ENCODE assay signal across 8 cellular contexts in genomic region chr10:30591249-30591670, GRCh38. TPM values are rescaled to one million over a fixed set of nuclear protein-coding genes. Genes with fewer than 3 reads are reported as not detected.
DNase-seq lines count a peak whose midpoint lies in the region; FAIRE-seq and TF ChIP-seq lines count a peak whose summit lies in the region.
"Had no signal": no experiment of that assay in that cellular context is flagged by ENCODE, and none has a peak within 500 bp of the region (broad histone marks: within the 10 kb centered on the region; RNA-seq: fewer than 3 reads in every experiment).

No MANE protein-coding gene starts in this region.

- H3K27me3 Mint-ChIP-seq in astrocyte (ENCODE audit: low read depth, unreplicated experiment), result peaks cover 29% of the 10 kb centered on the region

- H3K9ac ChIP-seq in SK-N-SH (no peak overlapping the region), astrocyte (ENCODE audit: low read length) (no peak overlapping the region)

- H3K79me2 ChIP-seq in SK-N-SH (ENCODE audit: insufficient read depth) (no peaks in the 10 kb centered on the region), astrocyte (ENCODE audit: insufficient read depth, low read length) (no peaks in the 10 kb centered on the region)

- no peak overlapping the region for H3K27ac ChIP-seq in SK-N-SH (ENCODE audit: low read depth in 2 of 2, low read length in 1 of 2)
- no peak overlapping the region for H3K27ac ChIP-seq in astrocyte (ENCODE audit: low read depth, low read length)

- H3K4me1 ChIP-seq in SK-N-SH (ENCODE audit: control insufficient read depth in 1 of 2, insufficient read depth in 2 of 2, low read depth in 1 of 2, low read length in 1 of 2), result no peaks in the 10 kb centered on the region; a peak in 1 of 4 replicates
- no peaks in the 10 kb centered on the region for H3K4me1 ChIP-seq in astrocyte (ENCODE audit: insufficient read depth, low read length)

- H3K27me3 ChIP-seq in SK-N-SH (ENCODE audit: insufficient read depth) (no peaks in the 10 kb centered on the region; the same call in 1 of the 2 replicates), astrocyte (ENCODE audit: insufficient read depth, low read length) (peaks cover 18% of the 10 kb centered on the region)

- POLR2A ChIA-PET in SK-N-SH (lab: Yijun Ruan, JAX), result interaction anchor here (0.6 kb wide), 2 partner anchors 50 to 199 kb away, joined by 3 read pairs; no protein-coding TSS in a partner anchor

- no peak overlapping the region for H3K27ac Mint-ChIP-seq in astrocyte (ENCODE audit: unreplicated experiment)
- H3K27ac Mint-ChIP-seq: stimulated activated naive CD8-positive, alpha-beta T cell treated with anti-CD3 and anti-CD28 coated beads, Interleukin-15, Interleukin-2, amounts not matched to agents 100 ng/mL and 50 ng/mL, for 24 hours had no signal

- peaks cover 3% of the 10 kb centered on the region for H3K9me3 Mint-ChIP-seq in astrocyte (ENCODE audit: unreplicated experiment)
- H3K9me3 Mint-ChIP-seq: stimulated activated naive CD8-positive, alpha-beta T cell treated with anti-CD3 and anti-CD28 coated beads, Interleukin-15, Interleukin-2, amounts not matched to agents 100 ng/mL and 50 ng/mL, for 24 hours had no signal

- H3K36me3 Mint-ChIP-seq in astrocyte (ENCODE audit: low read depth, unreplicated experiment), result no peaks in the 10 kb centered on the region

- peak; percentile 87 for TF ChIP-seq CTCF in SK-N-SH (IDR thresholded peaks at IDR 0.05)
- TF ChIP-seq CTCF in astrocyte (IDR thresholded peaks at IDR 0.05; ENCODE audit: insufficient read depth, low read depth, low read length), result peak; percentile 77

- H3K9me2 ChIP-seq in SK-N-SH, result no peaks in the 10 kb centered on the region

- H3F3A ChIP-seq in SK-N-SH (replicated peaks; ENCODE audit: insufficient read depth), result no peaks in the 10 kb centered on the region

- peak; percentile 87 for TF ChIP-seq RAD21 in SK-N-SH (IDR thresholded peaks at IDR 0.05; ENCODE audit: low read length)

- H3K4me1 Mint-ChIP-seq in astrocyte (ENCODE audit: low read depth, unreplicated experiment), result no peaks in the 10 kb centered on the region

- H4K20me1 ChIP-seq in SK-N-SH (ENCODE audit: insufficient read depth) (no peaks in the 10 kb centered on the region), astrocyte (ENCODE audit: insufficient read depth, low read length) (no peaks in the 10 kb centered on the region)

- no peaks in the 10 kb centered on the region for H3K36me3 ChIP-seq in SK-N-SH (replicated peaks in 1 of 2; ENCODE audit: control insufficient read depth in 1 of 2, insufficient read depth in 2 of 2, low read length in 1 of 2)
- no peaks in the 10 kb centered on the region for H3K36me3 ChIP-seq in astrocyte (ENCODE audit: insufficient read depth, low read length)

- H3K4me3 Mint-ChIP-seq in astrocyte (ENCODE audit: unreplicated experiment), result no peak overlapping the region
- H3K4me3 Mint-ChIP-seq: stimulated activated naive CD8-positive, alpha-beta T cell treated with anti-CD3 and anti-CD28 coated beads, Interleukin-15, Interleukin-2, amounts not matched to agents 100 ng/mL and 50 ng/mL, for 24 hours had no signal

- H2AFZ ChIP-seq in SK-N-SH (ENCODE audit: low read depth) (no peak overlapping the region), astrocyte (ENCODE audit: low read depth, low read length) (no peak overlapping the region)

- no peaks in the 10 kb centered on the region for H3K9me3 ChIP-seq in SK-N-SH
- H3K9me3 ChIP-seq in astrocyte (ENCODE audit: insufficient read depth, low read depth, low read length), result no peaks in the 10 kb centered on the region

- H3K4me2 ChIP-seq in SK-N-SH, result no peak overlapping the region
- no peak overlapping the region for H3K4me2 ChIP-seq in astrocyte (ENCODE audit: low read length)

- DNase-seq in Daoy (ENCODE audit: low read depth) (peak; percentile 39), HTR-8/SVneo (ENCODE audit: insufficient read length, low spot score) (peak; percentile 41), SK-N-SH (peak; percentile 62), astrocyte (ENCODE audit: low read depth) (peak; percentile 6), hippocampal formation (lab: John Stamatoyannopoulos, UW) (peak; percentile 9 to 33), smooth muscle cell of the brain vasculature (ENCODE audit: low read depth, low spot score) (peak; percentile 40)
- no peak for DNase-seq in NK-92 treated with Interleukin-12 subunit alpha and Interleukin-12 subunit beta, amount 100 ng/mL, for 24 hours (lab: John Stamatoyannopoulos, UW)

- TF ChIP-seq EP300 in SK-N-SH (IDR thresholded peaks at IDR 0.05; ENCODE audit: borderline replicate concordance in 1 of 2, low read depth in 1 of 2, low read length in 1 of 2), result no peak

- CTCF ChIA-PET in SK-N-SH (lab: Yijun Ruan, JAX), result interaction anchor here (0.6 to 5.4 kb wide), 76 partner anchors 10 to 1216 kb away, joined by 3 to 70 read pairs (median 4); partner anchors contain the start of gene JCAD

- H3K4me3 ChIP-seq in SK-N-SH (ENCODE audit: low read depth in 2 of 2, low read length in 1 of 2), result no peak overlapping the region
- no peak overlapping the region for H3K4me3 ChIP-seq in astrocyte (ENCODE audit: insufficient read depth, low read depth, low read length)

- 4% methylated on average over 5 of the region's 5 CpGs for WGBS in SK-N-SH (ENCODE audit: low lambda C conversion rate)

- FAIRE-seq in HTR-8/SVneo (lab: Jason Lieb, UNC) (no peak), astrocyte (lab: Jason Lieb, UNC) (no peak)

TF ChIP-seq in SK-N-SH, 30 proteins besides CTCF, POLR2A, EP300 and RAD21:
- TF ChIP-seq SMC3 (IDR thresholded peaks at IDR 0.05; ENCODE audit: low read depth, low read length) (peak; percentile 77), POLR2AphosphoS5 (IDR thresholded peaks at IDR 0.05; ENCODE audit: low read depth, low read length) (no peak), NRF1 (IDR thresholded peaks at IDR 0.05; ENCODE audit: low read depth, low read length) (no peak), RCOR1 (IDR thresholded peaks at IDR 0.05; ENCODE audit: low read length) (no peak)

RNA-seq across cellular contexts. Expression of gene LYZL2, which starts 38.3 kb away (rescaled TPM):
- total RNA-seq in Daoy (2014; rRNA removed; shearing (Covaris generic)), result not detected in 2 replicates
- polyA plus RNA-seq in SK-N-SH (2012; rRNA removed), result not detected in 2 replicates
- polyA plus RNA-seq in SK-N-SH (2012; cell fraction: cytosol; rRNA removed), result not detected in 2 replicates
- not detected in 2 replicates for polyA plus RNA-seq in SK-N-SH (2012; cell fraction: nucleus; rRNA removed)
- total RNA-seq in astrocyte, result not detected in 2 replicates
